Comparison of ENCODE assay signal across 12 cellular contexts in genomic region chr4:75848891-75849290, GRCh38. TPM values are rescaled to one million over a fixed set of nuclear protein-coding genes. Genes with fewer than 3 reads are reported as not detected.
DNase-seq lines count a peak whose midpoint lies in the region; ATAC-seq, FAIRE-seq and TF ChIP-seq lines count a peak whose summit lies in the region.
"Had no signal": no experiment of that assay in that cellular context is flagged by ENCODE, and none has a peak within 500 bp of the region (broad histone marks: within the 10 kb centered on the region; RNA-seq: fewer than 3 reads in every experiment).

No MANE protein-coding gene starts in this region.

- no peak for TF ChIP-seq EP300 in GM12878 (IDR thresholded peaks at IDR 0.05; ENCODE audit: borderline replicate concordance in 1 of 2, control insufficient read depth in 1 of 2, low read depth in 2 of 2, low read length in 2 of 2)

- no peaks in the 10 kb centered on the region for H3K36me3 ChIP-seq in GM12878 (ENCODE audit: control insufficient read depth in 2 of 2, insufficient read depth in 2 of 2, low read length in 1 of 2)

- in situ Hi-C loops in GM12878 (cut with MboI), result no loop called here

- H3K4me3 Mint-ChIP-seq in activated naive CD4-positive, alpha-beta T cell treated with anti-CD3 and anti-CD28 coated beads, Interleukin-2, amount 10 ng/mL, durations not matched to agents 7 days and 5 days, result no peak overlapping the region
- H3K4me3 Mint-ChIP-seq: endodermal cell; T-helper 2 cell treated with Interferon-gamma antibody and Interleukin-4, amounts not matched to agents 5 μg/mL and 100 μg/mL, for 36 hours had no signal

- no peak for TF ChIP-seq CTCF in GM12878 (IDR thresholded peaks at IDR 0.05 in 2 of 3, conservative IDR thresholded peaks at IDR 0.05 in 1 of 3; ENCODE audit: control insufficient read depth in 2 of 3, extremely low read depth in 1 of 3, insufficient read depth in 1 of 3, low read depth in 3 of 3, low read length in 3 of 3)

- peak; percentile 37 to 76 for ATAC-seq in activated naive CD4-positive, alpha-beta T cell treated with anti-CD3 and anti-CD28 coated beads, Interleukin-2, amount 50 U/mL, for 72 hours
- ATAC-seq in GM12878 (no peak), HG02759 (IDR thresholded peaks at IDR 0.05; ENCODE audit: unreplicated experiment) (no peak)
- peak; percentile 53 for ATAC-seq in stimulated activated naive CD8-positive, alpha-beta T cell treated with anti-CD3 and anti-CD28 coated beads, Interleukin-15, Interleukin-2, amounts not matched to agents 100 U/mL and 50 U/mL, for 24 hours

- intact Hi-C loops in GM12878 (cut with micrococcal nuclease; ENCODE audit: unreplicated experiment), result no loop called here

- peak in 1 of 2 donors; percentile 9 for DNase-seq in activated naive CD4-positive, alpha-beta T cell treated with anti-CD3 and anti-CD28 coated beads, Interleukin-2, amount 50 U/mL, for 72 hours (ENCODE audit: low spot score in 2 of 2)
- DNase-seq in activated naive CD4-positive, alpha-beta T cell treated with anti-CD3 and anti-CD28 coated beads, Interleukin-2, amount 10 ng/mL, durations not matched to agents 7 days and 5 days, result no peak
- DNase-seq in HT1080 (ENCODE audit: low read depth) (peak; percentile 76), GM12878 (ENCODE audit: low read depth, low spot score) (no peak), NCI-H1092 (lab: John Stamatoyannopoulos, UW) (no peak)
- no peak for DNase-seq in stimulated activated naive CD8-positive, alpha-beta T cell treated with anti-CD3 and anti-CD28 coated beads, Interleukin-15, Interleukin-2, amounts not matched to agents 100 U/mL and 50 U/mL, for 24 hours
- no peak for DNase-seq in activated CD4-positive, alpha-beta T cell treated with anti-CD3 and anti-CD28 coated beads for 1 hour
- DNase-seq: activated gamma-delta T cell treated with Interleukin-2 at 50 U/mL for 16 hours had no signal

- RAD21 ChIA-PET in GM12878 (lab: Charles Lee; ENCODE audit: unreplicated experiment), result interaction anchor here (1.0 to 1.5 kb wide), 3 partner anchors 125 to 222 kb away, joined by 3 to 6 read pairs (median 5); partner anchors contain the start of gene CDKL2

- POLR2A ChIA-PET in GM12878 (lab: Charles Lee), result no interaction called here

- peaks cover 5% of the 10 kb centered on the region for H3K4me1 Mint-ChIP-seq in activated naive CD4-positive, alpha-beta T cell treated with anti-CD3 and anti-CD28 coated beads, Interleukin-2, amount 10 ng/mL, durations not matched to agents 7 days and 5 days

- H3K9me3 Mint-ChIP-seq in activated naive CD4-positive, alpha-beta T cell treated with anti-CD3 and anti-CD28 coated beads, Interleukin-2, amount 50 U/mL, for 72 hours, result no peaks in the 10 kb centered on the region
- no peaks in the 10 kb centered on the region for H3K9me3 Mint-ChIP-seq in activated naive CD4-positive, alpha-beta T cell treated with anti-CD3 and anti-CD28 coated beads, Interleukin-2, amount 10 ng/mL, durations not matched to agents 7 days and 5 days
- H3K9me3 Mint-ChIP-seq: endodermal cell; T-helper 2 cell treated with Interferon-gamma antibody and Interleukin-4, amounts not matched to agents 5 μg/mL and 100 μg/mL, for 36 hours had no signal

- H3K27me3 Mint-ChIP-seq in activated naive CD4-positive, alpha-beta T cell treated with anti-CD3 and anti-CD28 coated beads, Interleukin-2, amount 10 ng/mL, durations not matched to agents 7 days and 5 days, result peaks cover 12% of the 10 kb centered on the region

- TF ChIP-seq POLR2A in GM12878 (IDR thresholded peaks at IDR 0.05; ENCODE audit: low read depth, low read length), result no peak

- SMC1A ChIA-PET in GM12878 (lab: Charles Lee; ENCODE audit: uncharacterized antibody, unreplicated experiment), result interaction anchor here (0.6 kb wide), 1 partner anchor 137 kb away, joined by 3 read pairs; no protein-coding TSS in a partner anchor

- H3K4me1 ChIP-seq in GM12878 (ENCODE audit: control insufficient read depth, insufficient read depth, low read length), result no peaks in the 10 kb centered on the region

- H3K9ac ChIP-seq in GM12878 (ENCODE audit: control insufficient read depth, insufficient read depth, low read length), result no peak overlapping the region

- no peaks in the 10 kb centered on the region for H4K20me1 ChIP-seq in GM12878 (ENCODE audit: control insufficient read depth, insufficient read depth)

- H3K79me2 ChIP-seq in GM12878 (ENCODE audit: control insufficient read depth, insufficient read depth, low read length), result no peaks in the 10 kb centered on the region

- H2AFZ ChIP-seq in GM12878 (ENCODE audit: control insufficient read depth, low read depth, low read length), result no peak overlapping the region

- H3K9me3 ChIP-seq in GM12878 (replicated peaks; ENCODE audit: control insufficient read depth, insufficient read depth, low read length), result no peaks in the 10 kb centered on the region

- WGBS in GM12878 (ENCODE audit: insufficient coverage, insufficient replicate concordance, low lambda C conversion rate, missing lambda C conversion rate), result 24% methylated on average over 4 of the region's 4 CpGs

- no peak overlapping the region for H3K4me2 ChIP-seq in GM12878 (ENCODE audit: control insufficient read depth, insufficient read depth)

- H3K4me3 ChIP-seq in GM12878, result no peak overlapping the region

- peak overlapping the region in 1 of 2 donors; percentile 50 for H3K27ac Mint-ChIP-seq in activated naive CD4-positive, alpha-beta T cell treated with anti-CD3 and anti-CD28 coated beads, Interleukin-2, amount 50 U/mL, for 72 hours
- no peak overlapping the region for H3K27ac Mint-ChIP-seq in activated naive CD4-positive, alpha-beta T cell treated with anti-CD3 and anti-CD28 coated beads, Interleukin-2, amount 10 ng/mL, durations not matched to agents 7 days and 5 days
- H3K27ac Mint-ChIP-seq: T-helper 2 cell treated with Interferon-gamma antibody and Interleukin-4, amounts not matched to agents 5 μg/mL and 100 μg/mL, for 36 hours had no signal

- TF ChIP-seq RAD21 in GM12878 (IDR thresholded peaks at IDR 0.05; ENCODE audit: insufficient read depth, low read depth, low read length), result no peak

- no TSS peak for BruUV-seq in GM12878 (replicated peaks; lab: Mats Ljungman, UMichigan)

- no peak for FAIRE-seq in GM12878 (lab: Jason Lieb, UNC)

- H3K27ac ChIP-seq in GM12878 (ENCODE audit: control insufficient read depth, insufficient read depth), result no peak overlapping the region

- CTCF ChIA-PET in activated naive CD4-positive, alpha-beta T cell treated with anti-CD3 and anti-CD28 coated beads, Interleukin-2, amount 10 ng/mL, durations not matched to agents 7 days and 5 days (lab: Charles Lee), result interaction anchor here (1.0 to 2.2 kb wide), 7 partner anchors 14 to 278 kb away, joined by 3 to 11 read pairs (median 4); partner anchors contain the start of gene USO1
- CTCF ChIA-PET in GM12878 (lab: Yijun Ruan, JAX), result interaction anchor here (1.0 to 2.5 kb wide), 8 partner anchors 26 to 356 kb away, joined by 3 to 29 read pairs (median 5); partner anchors contain the start of gene ODAPH

- no peaks in the 10 kb centered on the region for H3K36me3 Mint-ChIP-seq in activated naive CD4-positive, alpha-beta T cell treated with anti-CD3 and anti-CD28 coated beads, Interleukin-2, amount 50 U/mL, for 72 hours
- no peaks in the 10 kb centered on the region for H3K36me3 Mint-ChIP-seq in activated naive CD4-positive, alpha-beta T cell treated with anti-CD3 and anti-CD28 coated beads, Interleukin-2, amount 10 ng/mL, durations not matched to agents 7 days and 5 days

- H3K27me3 ChIP-seq in GM12878 (replicated peaks in 1 of 2; ENCODE audit: control insufficient read depth in 2 of 2, insufficient read depth in 2 of 2, low read length in 1 of 2), result no peaks in the 10 kb centered on the region

TF ChIP-seq in GM12878, 131 proteins besides CTCF, POLR2A, EP300 and RAD21:
- TF ChIP-seq SP1 (IDR thresholded peaks at IDR 0.05; ENCODE audit: low read depth, low read length) (no peak), CHD4 (IDR thresholded peaks at IDR 0.05) (no peak), JUNB (IDR thresholded peaks at IDR 0.05) (peak; percentile 48; the same call in 1 of the 2 replicates), ZNF207 (IDR thresholded peaks at IDR 0.05; ENCODE audit: borderline replicate concordance) (no peak), ZNF384 (IDR thresholded peaks at IDR 0.05; ENCODE audit: borderline replicate concordance, low read depth, low read length) (no peak), CBX3 (IDR thresholded peaks at IDR 0.05; ENCODE audit: borderline replicate concordance, low read depth) (no peak), NRF1 (conservative IDR thresholded peaks at IDR 0.05; ENCODE audit: low read depth, low read length) (no peak)

RNA-seq across cellular contexts. Expression of gene PPEF2, which starts 53.4 kb away (rescaled TPM):
- total RNA-seq in activated naive CD4-positive, alpha-beta T cell treated with anti-CD3 and anti-CD28 coated beads, Interleukin-2, amount 50 U/mL, for 72 hours, result under 1 TPM in 1 of 2 donors, not detected in 1; 0.54 TPM
- total RNA-seq in HT1080 (2014; rRNA removed; shearing (Covaris generic)), result not detected in 2 replicates
- not detected in 2 replicates for polyA plus RNA-seq in HT1080 (2015; cell fraction: cytosol; rRNA removed)
- 0.06 TPM in 1 of 2 replicates, not detected in the other for polyA plus RNA-seq in HT1080 (2015; cell fraction: nucleus; rRNA removed)
- not detected in 2 replicates for total RNA-seq in GM12878 (2013; cell fraction: nucleolus; rRNA removed)
- total RNA-seq in GM12878 (2014; rRNA removed) (not detected in 2 replicates), GM12878 (2014; rRNA removed; fragmentation: Illumina TruSeq; extraction: Trizol) (not detected in 2 replicates), GM12878 (2021) (not detected in 2 replicates)
- polyA plus RNA-seq in GM12878 (2011; ENCODE audit: low read depth), result not detected
- polyA plus RNA-seq in GM12878 (2011; rRNA removed) (not detected in 2 replicates), GM12878 (2014; fragmentation: Illumina TruSeq; extraction: Trizol) (not detected in 2 replicates), GM12878 (2014; fragmentation: Nextera tagmentation; extraction: Ambion mirVana) (not detected), GM12878 (2014; rRNA removed) (not detected in 2 replicates), GM12878 (2016; fragmentation: Nextera tagmentation; extraction: Ambion mirVana) (not detected)
- polyA plus RNA-seq in GM12878 (2011; cell fraction: cytosol; rRNA removed), result not detected in 2 replicates
- not detected in 2 replicates for polyA plus RNA-seq in GM12878 (2011; cell fraction: nucleus; rRNA removed)
- not detected in 2 replicates for polyA plus RNA-seq in GM12878 (2012)
- not detected in 2 replicates for polyA minus RNA-seq in GM12878 (2011; rRNA and poly(A)+ RNA removed)
- polyA minus RNA-seq in GM12878 (2011; cell fraction: cytosol; rRNA and poly(A)+ RNA removed), result not detected in 2 replicates
- polyA minus RNA-seq in GM12878 (2011; cell fraction: nucleus; rRNA and poly(A)+ RNA removed), result not detected in 2 replicates
- total RNA-seq: cardiac septum, endodermal cell had no signal

Comparison
In these comparisons a context has a peak if more than half of its experiments do, and no peak if none do; other contexts are left out.
1. ATAC-seq: peak in activated naive CD4-positive, alpha-beta T cell treated with anti-CD3 and anti-CD28 coated beads, Interleukin-2, amount 50 U/mL, for 72 hours (2 of 2) and stimulated activated naive CD8-positive, alpha-beta T cell treated with anti-CD3 and anti-CD28 coated beads, Interleukin-15, Interleukin-2, amounts not matched to agents 100 U/mL and 50 U/mL, for 24 hours (single experiment); none in GM12878 (single experiment) and HG02759 (single experiment).